In genomic region chr3:159323848-159324247, GRCh38 we compare ENCODE assay signal across 1 cellular context.
TF ChIP-seq lines count a peak whose summit lies in the region.

No MANE protein-coding gene starts in this region.

TF ChIP-seq in endothelial cell of umbilical vein, 7 proteins besides CTCF, POLR2A, EP300 and RAD21 (continued from another document):
- no peak for TF ChIP-seq MAX (IDR thresholded peaks at IDR 0.05; ENCODE audit: insufficient read depth, insufficient read length)
- TF ChIP-seq EZH2 (IDR thresholded peaks at IDR 0.05; ENCODE audit: borderline replicate concordance, low read depth, low read length, severe bottlenecking), result no peak
